Comparison of ENCODE assay signal across 8 cellular contexts in genomic region chr6:43478008-43478372, GRCh38. TPM values are rescaled to one million over a fixed set of nuclear protein-coding genes. Genes with fewer than 3 reads are reported as not detected.
DNase-seq lines count a peak whose midpoint lies in the region; ATAC-seq and TF ChIP-seq lines count a peak whose summit lies in the region.

No MANE protein-coding gene starts in this region.

- peaks cover 47% of the 10 kb centered on the region for H3K4me1 Mint-ChIP-seq in WTC11

- TF ChIP-seq CTCF in WTC11 (IDR thresholded peaks at IDR 0.05) (no peak), stomach (IDR thresholded peaks at IDR 0.05) (no peak)

- H3K9me3 Mint-ChIP-seq in WTC11 = no peaks in the 10 kb centered on the region

- ATAC-seq in WTC11 = no peak

- TF ChIP-seq EP300 in stomach (IDR thresholded peaks at IDR 0.05) = no peak

- POLR2A ChIA-PET in WTC11 (lab: Charles Lee) = interaction anchor here (0.8 to 1.2 kb wide), 3 partner anchors 22 to 308 kb away, joined by 3 to 9 read pairs (median 3); partner anchors contain the start of genes DLK2 and ZNF318

- intact Hi-C loops in stomach (cut with DNase I; ENCODE audit: low total_unique reads) = no loop called here

- H3K4me1 ChIP-seq in iPS DF 6.9 (ENCODE audit: control insufficient read depth, insufficient read depth, low read length) (peaks cover 5% of the 10 kb centered on the region; the same call in 1 of the 2 replicates), stomach (peaks cover 19 to 53% (median 43%) of the 10 kb centered on the region in 4 donors)

- no peaks in the 10 kb centered on the region for H3K36me3 Mint-ChIP-seq in WTC11

- H3K27me3 ChIP-seq in iPS DF 6.9 (ENCODE audit: control insufficient read depth, insufficient read depth, low read length) (no peaks in the 10 kb centered on the region; the same call in 1 of the 2 replicates), stomach (no peaks in the 10 kb centered on the region)

- no peaks in the 10 kb centered on the region for H3K27me3 Mint-ChIP-seq in WTC11 (ENCODE audit: low read depth)

- no peak for TF ChIP-seq POLR2A in stomach (IDR thresholded peaks at IDR 0.05)

- CTCF ChIA-PET in WTC11 (lab: Charles Lee) = interaction anchor here (0.7 to 1.8 kb wide), 8 partner anchors 18 to 249 kb away, joined by 3 to 12 read pairs (median 4); partner anchors contain the start of genes DLK2, DNPH1 and LRRC73

- H3K9me3 ChIP-seq in iPS DF 6.9 (ENCODE audit: control insufficient read depth, insufficient read depth, low read length) (no peaks in the 10 kb centered on the region), stomach (no peaks in the 10 kb centered on the region)

- H3K4me3 Mint-ChIP-seq in WTC11 = peak overlapping the region; percentile 76

- H3K36me3 ChIP-seq in iPS DF 6.9 (ENCODE audit: control insufficient read depth, insufficient read depth, low read length) (no peaks in the 10 kb centered on the region), stomach (peaks cover 0 to 6% (median 0%) of the 10 kb centered on the region in 4 donors)

- no CpG with 5 or more reads among the region's 3 CpGs for WGBS in iPS DF 6.9 (ENCODE audit: insufficient coverage, insufficient read length)
- 5 to 13% (median 12%) methylated on average over 3 of the region's 3 CpGs for WGBS in stomach, 5 donors

- H3K4me3 ChIP-seq in iPS DF 6.9 (ENCODE audit: low read length) (peak overlapping the region; percentile 90; the same call in 1 of the 2 replicates), stomach (peak overlapping the region; percentile 61 to 81 (median 73))

- DNase-seq in NCI-H82 (lab: John Stamatoyannopoulos, UW) (peak; percentile 60), NCI-H82 treated with DMSO at 0.1 percent for 48 hours (lab: John Stamatoyannopoulos, UW; ENCODE audit: unreplicated experiment) (no peak), WTC11 (ENCODE audit: low spot score) (no peak), iPS DF 6.9 (ENCODE audit: low read depth, low spot score) (no peak), stomach (no peak), NCI-H2081 (lab: John Stamatoyannopoulos, UW) (no peak), NCI-H1092 treated with DMSO at 0.1 percent for 48 hours (lab: John Stamatoyannopoulos, UW) (no peak), DMS79 treated with DMSO at 0.1 percent for 48 hours (lab: John Stamatoyannopoulos, UW) (no peak)

- no peak overlapping the region for H3K27ac ChIP-seq in iPS DF 6.9 (ENCODE audit: low read length)
- peak overlapping the region; percentile 63 to 89 (median 87) for H3K27ac ChIP-seq in stomach

- H3K27ac Mint-ChIP-seq in WTC11 = peak overlapping the region; percentile 47

TF ChIP-seq in WTC11, 78 proteins besides CTCF, POLR2A, EP300 and RAD21:
- TF ChIP-seq ELF4 (CRISPR knock-in tag; IDR thresholded peaks at IDR 0.05; ENCODE audit: low read depth) = no peak
- no peak for TF ChIP-seq TCF7 (CRISPR knock-in tag; IDR thresholded peaks at IDR 0.05; ENCODE audit: low read depth)

RNA-seq across cellular contexts. Expression of gene TJAP1, which starts 0.6 kb away (rescaled TPM):
- total RNA-seq in WTC11 (2021) = 40.2 to 40.8 TPM (median 40.4 TPM) in 3 replicates
- total RNA-seq in stomach = 100 to 1,000 TPM in 1 of 5 donors, 10 to 100 TPM in 2, 1 to 10 TPM in 2; 8.4 to 182 (median 15.2) TPM
- 10 to 100 TPM; 10.8 to 17.5 (median 13.1) TPM for polyA plus RNA-seq in stomach

RNA-seq across cellular contexts. Expression of gene DLK2, which starts 22.6 kb away (rescaled TPM):
- 0.18 to 0.81 TPM (median 0.37 TPM) in 3 replicates for total RNA-seq in WTC11 (2021)
- under 1 TPM in 1 of 5 donors, not detected in 4; 0.37 TPM for total RNA-seq in stomach
- 10 to 100 TPM in 1 of 3 donors, not detected in 2; 17.0 TPM for polyA plus RNA-seq in stomach

RNA-seq across cellular contexts. Expression of gene LRRC73, which starts 32.2 kb away (rescaled TPM):
- total RNA-seq in WTC11 (2021) = 0.73 to 1.4 TPM (median 0.76 TPM) in 3 replicates
- total RNA-seq in stomach = 1 to 10 TPM in 1 of 5 donors, under 1 TPM in 1, not detected in 3; 0.55 to 1.0 TPM
- under 1 TPM; 0.30 to 0.31 (median 0.31) TPM for polyA plus RNA-seq in stomach

RNA-seq across cellular contexts. Expression of gene YIPF3, which starts 38.7 kb away (rescaled TPM):
- total RNA-seq in WTC11 (2021) (79.1 to 82.4 TPM (median 81.3 TPM) in 3 replicates), stomach (100 to 1,000 TPM in 1 of 5 donors, 10 to 100 TPM in 4; 18.7 to 107 (median 62.0) TPM)
- polyA plus RNA-seq in stomach = 10 to 100 TPM; 49.3 to 77.4 (median 53.2) TPM

RNA-seq across cellular contexts. Expression of gene POLR1C, which starts 38.9 kb away (rescaled TPM):
- total RNA-seq in WTC11 (2021) (32.8 to 46.6 TPM (median 34.2 TPM) in 3 replicates), stomach (10 to 100 TPM; 16.9 to 31.6 (median 26.8) TPM)
- 10 to 100 TPM; 14.7 to 36.2 (median 23.3) TPM for polyA plus RNA-seq in stomach
